In the genomic region with DNA sequence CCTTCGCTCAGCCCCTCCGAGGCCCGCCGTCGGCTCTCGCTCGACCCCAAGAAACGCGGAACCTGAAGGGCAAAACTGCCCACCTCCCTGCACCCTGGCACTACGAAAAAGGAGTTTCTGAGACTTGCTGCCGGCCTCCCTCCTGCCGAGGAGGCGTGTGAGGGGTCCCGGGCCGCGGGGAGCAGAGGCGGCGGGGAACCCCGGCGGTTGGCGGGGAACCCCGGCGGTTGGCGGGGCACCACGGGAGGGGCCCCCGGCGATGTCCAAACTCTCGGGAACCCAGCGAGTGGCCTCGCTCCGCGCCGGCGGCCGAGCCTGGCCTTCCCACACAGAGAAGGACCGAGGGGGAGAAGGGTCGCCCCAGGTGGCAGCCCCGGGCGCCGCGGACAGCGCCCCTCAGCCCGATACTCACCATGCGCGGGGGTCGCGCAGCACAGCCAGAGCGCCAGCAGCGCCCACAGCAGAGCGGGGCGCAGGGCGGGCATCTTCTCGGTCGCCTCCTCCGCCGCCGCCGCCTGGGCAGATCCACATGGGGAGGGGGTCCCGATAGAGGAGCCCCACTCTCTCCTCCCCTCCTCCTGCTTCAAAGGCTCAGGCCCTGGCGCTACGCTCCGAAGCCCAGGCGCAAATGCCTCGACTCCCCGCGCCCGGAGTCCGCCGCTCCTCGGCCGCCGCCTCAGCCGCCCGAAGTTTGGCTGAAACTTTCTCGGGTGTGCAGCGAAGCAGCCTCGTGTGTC, we compare ENCODE assay signal across 8 cellular contexts.
DNase-seq lines count a peak whose midpoint lies in the region; ATAC-seq and TF ChIP-seq lines count a peak whose summit lies in the region.
"Not testable (repeated sequence)": the region's sequence is repeated elsewhere in the genome, so short reads cannot be mapped to it uniquely, and the experiment has no call there.

No MANE protein-coding gene starts in this region.

- H3K9me3 Mint-ChIP-seq in CD4-positive, CD25-positive, alpha-beta regulatory T cell; activated T-helper 1 cell treated with anti-CD3 and anti-CD28 coated beads, Interleukin-12 subunit alpha, Interleukin-12 subunit beta, Interleukin-2, Interleukin-4 antibody, amounts not matched to agents 30 ng/mL and 10 ng/mL and 1 ng/mL, durations not matched to agents 14 hours and 24 hours and 36 hours; dendritic cell treated with granulocyte-macrophage colony-stimulating factor and Interleukin-4, amounts not matched to agents 40 ng/mL and 50 ng/mL, for 4 days; natural killer cell treated with Interleukin-12 subunit alpha and Interleukin-12 subunit beta and Interleukin-15 and Interleukin-18, amount 100 ng/mL, for 72 hours; stimulated activated effector memory CD8-positive, alpha-beta T cell treated with anti-CD3 and anti-CD28 coated beads, Interleukin-12 subunit alpha, Interleukin-12 subunit beta, amount 100 ng/mL, for 72 hours: not testable (repeated sequence)

- not testable (repeated sequence) for H4K20me1 ChIP-seq in IMR-90 (ENCODE audit: insufficient read depth, low read length); hepatocyte (ENCODE audit: insufficient read depth, poor library complexity, severe bottlenecking)

- not testable (repeated sequence) for BruUV-seq in IMR-90 (replicated peaks; lab: Mats Ljungman, UMichigan)

- not testable (repeated sequence) for H3K9me2 ChIP-seq in hepatocyte (replicated peaks; ENCODE audit: insufficient read depth)

- peak overlapping the region in 2 of 4 donors; percentile 76 to 84 for H3K4me3 Mint-ChIP-seq in CD4-positive, CD25-positive, alpha-beta regulatory T cell
- not testable (repeated sequence) for H3K4me3 Mint-ChIP-seq in activated T-helper 1 cell treated with anti-CD3 and anti-CD28 coated beads, Interleukin-12 subunit alpha, Interleukin-12 subunit beta, Interleukin-2, Interleukin-4 antibody, amounts not matched to agents 30 ng/mL and 10 ng/mL and 1 ng/mL, durations not matched to agents 14 hours and 24 hours and 36 hours
- H3K4me3 Mint-ChIP-seq in dendritic cell treated with granulocyte-macrophage colony-stimulating factor and Interleukin-4, amounts not matched to agents 40 ng/mL and 50 ng/mL, for 4 days: peak overlapping the region; percentile 86
- H3K4me3 Mint-ChIP-seq in natural killer cell treated with Interleukin-12 subunit alpha and Interleukin-12 subunit beta and Interleukin-15 and Interleukin-18, amount 100 ng/mL, for 72 hours: peak overlapping the region; percentile 69
- H3K4me3 Mint-ChIP-seq in stimulated activated effector memory CD8-positive, alpha-beta T cell treated with anti-CD3 and anti-CD28 coated beads, Interleukin-12 subunit alpha, Interleukin-12 subunit beta, amount 100 ng/mL, for 72 hours: peak overlapping the region; percentile 38

- H3K9me1 ChIP-seq in IMR-90 (ENCODE audit: insufficient read depth, low read length): not testable (repeated sequence)

- not testable (repeated sequence) for H3K4me2 ChIP-seq in IMR-90 (ENCODE audit: low read depth, low read length)
- H3K4me2 ChIP-seq in hepatocyte: peak overlapping the region; percentile 65

- not testable (repeated sequence) for H2BK15ac ChIP-seq in IMR-90 (ENCODE audit: low read depth, low read length)

- H3K36me3 Mint-ChIP-seq in CD4-positive, CD25-positive, alpha-beta regulatory T cell; activated T-helper 1 cell treated with anti-CD3 and anti-CD28 coated beads, Interleukin-12 subunit alpha, Interleukin-12 subunit beta, Interleukin-2, Interleukin-4 antibody, amounts not matched to agents 30 ng/mL and 10 ng/mL and 1 ng/mL, durations not matched to agents 14 hours and 24 hours and 36 hours (ENCODE audit: low read depth); dendritic cell treated with granulocyte-macrophage colony-stimulating factor and Interleukin-4, amounts not matched to agents 40 ng/mL and 50 ng/mL, for 4 days (ENCODE audit: low read depth); natural killer cell treated with Interleukin-12 subunit alpha and Interleukin-12 subunit beta and Interleukin-15 and Interleukin-18, amount 100 ng/mL, for 72 hours; stimulated activated effector memory CD8-positive, alpha-beta T cell treated with anti-CD3 and anti-CD28 coated beads, Interleukin-12 subunit alpha, Interleukin-12 subunit beta, amount 100 ng/mL, for 72 hours: not testable (repeated sequence)

- in situ Hi-C loops in IMR-90 (cut with MboI; ENCODE audit: low sequenced_read_pairs): not testable (repeated sequence)

- H3K56ac ChIP-seq in IMR-90 (ENCODE audit: extremely low read depth, insufficient read depth, low read length): not testable (repeated sequence)

- peak in 2 of 3 donors; percentile 22 to 58 for DNase-seq in CD4-positive, CD25-positive, alpha-beta regulatory T cell
- DNase-seq in IMR-90: not testable (repeated sequence)
- DNase-seq in SW480 (ENCODE audit: low spot score) (peak; percentile 0), hepatocyte (ENCODE audit: low spot score) (peak; percentile 37)
- DNase-seq in activated T-helper 1 cell treated with anti-CD3 and anti-CD28 coated beads, Interleukin-12 subunit alpha, Interleukin-12 subunit beta, Interleukin-2, Interleukin-4 antibody, amounts not matched to agents 30 ng/mL and 10 ng/mL and 1 ng/mL, durations not matched to agents 14 hours and 24 hours and 36 hours (ENCODE audit: low spot score): peak; percentile 31
- peak; percentile 69 for DNase-seq in natural killer cell treated with Interleukin-12 subunit alpha and Interleukin-12 subunit beta and Interleukin-15 and Interleukin-18, amount 100 ng/mL, for 72 hours (ENCODE audit: low spot score)
- DNase-seq in stimulated activated effector memory CD8-positive, alpha-beta T cell treated with anti-CD3 and anti-CD28 coated beads, Interleukin-12 subunit alpha, Interleukin-12 subunit beta, amount 100 ng/mL, for 72 hours (ENCODE audit: low spot score in 2 of 2): peak; percentile 13 to 80

- peak overlapping the region; percentile 60; the same call in 1 of the 2 replicates for H3K9ac ChIP-seq in IMR-90 (ENCODE audit: low read depth, low read length)

- not testable (repeated sequence) for H3K23ac ChIP-seq in IMR-90 (ENCODE audit: low read depth, low read length)

- H3K4me1 ChIP-seq in CD4-positive, CD25-positive, alpha-beta regulatory T cell (ENCODE audit: control insufficient read depth, insufficient read depth, low read length, poor library complexity, severe bottlenecking); IMR-90 (ENCODE audit: control insufficient read depth, insufficient read depth, low read length); hepatocyte (ENCODE audit: insufficient read depth): not testable (repeated sequence)

- not testable (repeated sequence) for H3K79me2 ChIP-seq in hepatocyte

- not testable (repeated sequence) for H4K8ac ChIP-seq in IMR-90 (ENCODE audit: low read depth in 2 of 2, low read length in 2 of 2)

- H3K4me3 ChIP-seq in CD4-positive, CD25-positive, alpha-beta regulatory T cell (ENCODE audit: low read depth, low read length): not testable (repeated sequence)
- peak overlapping the region; percentile 95 for H3K4me3 ChIP-seq in IMR-90 (ENCODE audit: insufficient read depth, low read depth, low read length)
- peak overlapping the region; percentile 33 for H3K4me3 ChIP-seq in hepatocyte

- ATAC-seq in CD4-positive, CD25-positive, alpha-beta regulatory T cell (ENCODE audit: low read depth in 2 of 2): peak in 1 of 2 donors; percentile 63
- ATAC-seq in IMR-90 (ENCODE audit: low read depth): peak; percentile 69
- peak; percentile 71 to 75 for ATAC-seq in natural killer cell treated with Interleukin-12 subunit alpha and Interleukin-12 subunit beta and Interleukin-15 and Interleukin-18, amount 100 ng/mL, for 72 hours
- peak; percentile 61 for ATAC-seq in stimulated activated effector memory CD8-positive, alpha-beta T cell treated with anti-CD3 and anti-CD28 coated beads, Interleukin-12 subunit alpha, Interleukin-12 subunit beta, amount 100 ng/mL, for 72 hours

- H4K91ac ChIP-seq in IMR-90 (ENCODE audit: insufficient read depth, low read depth, low read length): not testable (repeated sequence)

- H3K18ac ChIP-seq in IMR-90 (ENCODE audit: low read depth, low read length): not testable (repeated sequence)

- H2BK5ac ChIP-seq in IMR-90 (ENCODE audit: low read depth, low read length, poor library complexity, severe bottlenecking): peak overlapping the region; percentile 58

- no CpG with 5 or more reads among the region's 77 CpGs for WGBS in IMR-90 (ENCODE audit: extremely low coverage in 2 of 2, insufficient read length in 1 of 2), 2 experiments
- 0% methylated on average over 18 of the region's 77 CpGs for WGBS in hepatocyte (ENCODE audit: low lambda C conversion rate, missing lambda C conversion rate)

- not testable (repeated sequence) for H3K14ac ChIP-seq in IMR-90 (replicated peaks; ENCODE audit: low read depth, low read length)

- H3K4me1 Mint-ChIP-seq in CD4-positive, CD25-positive, alpha-beta regulatory T cell; activated T-helper 1 cell treated with anti-CD3 and anti-CD28 coated beads, Interleukin-12 subunit alpha, Interleukin-12 subunit beta, Interleukin-2, Interleukin-4 antibody, amounts not matched to agents 30 ng/mL and 10 ng/mL and 1 ng/mL, durations not matched to agents 14 hours and 24 hours and 36 hours (ENCODE audit: low read depth); dendritic cell treated with granulocyte-macrophage colony-stimulating factor and Interleukin-4, amounts not matched to agents 40 ng/mL and 50 ng/mL, for 4 days (ENCODE audit: low read depth); natural killer cell treated with Interleukin-12 subunit alpha and Interleukin-12 subunit beta and Interleukin-15 and Interleukin-18, amount 100 ng/mL, for 72 hours (ENCODE audit: low read depth in 2 of 2); stimulated activated effector memory CD8-positive, alpha-beta T cell treated with anti-CD3 and anti-CD28 coated beads, Interleukin-12 subunit alpha, Interleukin-12 subunit beta, amount 100 ng/mL, for 72 hours: not testable (repeated sequence)

- not testable (repeated sequence) for H3K27ac ChIP-seq in CD4-positive, CD25-positive, alpha-beta regulatory T cell (ENCODE audit: insufficient read depth, low read length, poor library complexity, severe bottlenecking)
- peak overlapping the region; percentile 62 for H3K27ac ChIP-seq in IMR-90 (ENCODE audit: insufficient read depth, low read length)
- peak overlapping the region; percentile 80 for H3K27ac ChIP-seq in hepatocyte

- CTCF ChIA-PET in IMR-90 (lab: Yijun Ruan, JAX): not testable (repeated sequence)

- not testable (repeated sequence) for H3K79me1 ChIP-seq in IMR-90 (ENCODE audit: low read depth in 1 of 2, low read length in 2 of 2)

- H3K27ac Mint-ChIP-seq in CD4-positive, CD25-positive, alpha-beta regulatory T cell; activated T-helper 1 cell treated with anti-CD3 and anti-CD28 coated beads, Interleukin-12 subunit alpha, Interleukin-12 subunit beta, Interleukin-2, Interleukin-4 antibody, amounts not matched to agents 30 ng/mL and 10 ng/mL and 1 ng/mL, durations not matched to agents 14 hours and 24 hours and 36 hours; natural killer cell treated with Interleukin-12 subunit alpha and Interleukin-12 subunit beta and Interleukin-15 and Interleukin-18, amount 100 ng/mL, for 72 hours; stimulated activated effector memory CD8-positive, alpha-beta T cell treated with anti-CD3 and anti-CD28 coated beads, Interleukin-12 subunit alpha, Interleukin-12 subunit beta, amount 100 ng/mL, for 72 hours: not testable (repeated sequence)
- H3K27ac Mint-ChIP-seq in dendritic cell treated with granulocyte-macrophage colony-stimulating factor and Interleukin-4, amounts not matched to agents 40 ng/mL and 50 ng/mL, for 4 days: peak overlapping the region; percentile 75

- not testable (repeated sequence) for H4K5ac ChIP-seq in IMR-90 (ENCODE audit: low read depth, low read length)

- not testable (repeated sequence) for TF ChIP-seq RAD21 in IMR-90 (IDR thresholded peaks at IDR 0.05; ENCODE audit: low read length)

- H2AFZ ChIP-seq in IMR-90 (replicated peaks; ENCODE audit: low read length, poor library complexity); hepatocyte: not testable (repeated sequence)

- not testable (repeated sequence) for H3K9me3 ChIP-seq in CD4-positive, CD25-positive, alpha-beta regulatory T cell (ENCODE audit: control insufficient read depth in 2 of 2, low read length in 2 of 2); IMR-90 (ENCODE audit: control insufficient read depth, insufficient read depth, low read length); hepatocyte (ENCODE audit: low read depth)

- not testable (repeated sequence) for H3K4ac ChIP-seq in IMR-90 (ENCODE audit: low read depth, low read length)

- TF ChIP-seq POLR2A in IMR-90 (IDR thresholded peaks at IDR 0.05; ENCODE audit: low read depth, low read length): not testable (repeated sequence)

- not testable (repeated sequence) for H3K36me3 ChIP-seq in CD4-positive, CD25-positive, alpha-beta regulatory T cell (ENCODE audit: control insufficient read depth, insufficient read depth, low read length); IMR-90 (ENCODE audit: control insufficient read depth, insufficient read depth, low read length); hepatocyte (replicated peaks; ENCODE audit: insufficient read depth, low read depth)

- dilution Hi-C loops in IMR-90 (cut with HindIII; ENCODE audit: low sequenced_read_pairs, unreplicated experiment): not testable (repeated sequence)

- H3K27me3 Mint-ChIP-seq in CD4-positive, CD25-positive, alpha-beta regulatory T cell; activated T-helper 1 cell treated with anti-CD3 and anti-CD28 coated beads, Interleukin-12 subunit alpha, Interleukin-12 subunit beta, Interleukin-2, Interleukin-4 antibody, amounts not matched to agents 30 ng/mL and 10 ng/mL and 1 ng/mL, durations not matched to agents 14 hours and 24 hours and 36 hours (ENCODE audit: insufficient read depth); dendritic cell treated with granulocyte-macrophage colony-stimulating factor and Interleukin-4, amounts not matched to agents 40 ng/mL and 50 ng/mL, for 4 days; natural killer cell treated with Interleukin-12 subunit alpha and Interleukin-12 subunit beta and Interleukin-15 and Interleukin-18, amount 100 ng/mL, for 72 hours: not testable (repeated sequence)

- not testable (repeated sequence) for H2AK5ac ChIP-seq in IMR-90 (ENCODE audit: low read depth, low read length)

- POLR2A ChIA-PET in IMR-90 (lab: Charles Lee; ENCODE audit: unreplicated experiment): not testable (repeated sequence)

- not testable (repeated sequence) for H2AK9ac ChIP-seq in IMR-90 (replicated peaks; ENCODE audit: low read depth, low read length, poor library complexity)

- intact Hi-C loops in IMR-90 (cut with micrococcal nuclease); activated T-helper 1 cell treated with anti-CD3 and anti-CD28 coated beads, Interleukin-12 subunit alpha, Interleukin-12 subunit beta, Interleukin-2, Interleukin-4 antibody, amounts not matched to agents 30 ng/mL and 10 ng/mL and 1 ng/mL, durations not matched to agents 14 hours and 24 hours and 36 hours (cut with micrococcal nuclease); dendritic cell treated with granulocyte-macrophage colony-stimulating factor and Interleukin-4, amounts not matched to agents 40 ng/mL and 50 ng/mL, for 4 days (cut with micrococcal nuclease): not testable (repeated sequence)

- TF ChIP-seq CTCF in IMR-90 (conservative IDR thresholded peaks at IDR 0.05; ENCODE audit: low read depth, low read length); hepatocyte (IDR thresholded peaks at IDR 0.05; ENCODE audit: poor library complexity): not testable (repeated sequence)

- H2BK20ac ChIP-seq in IMR-90 (ENCODE audit: low read depth, low read length): not testable (repeated sequence)

- not testable (repeated sequence) for H3K27me3 ChIP-seq in CD4-positive, CD25-positive, alpha-beta regulatory T cell (ENCODE audit: control insufficient read depth, insufficient read depth, low read length); IMR-90 (ENCODE audit: control insufficient read depth, insufficient read depth, low read length); hepatocyte

- not testable (repeated sequence) for H2BK120ac ChIP-seq in IMR-90 (ENCODE audit: low read depth, low read length)
